In genomic region chr2:73827660-73828388, GRCh38 we compare ENCODE assay signal across 8 cellular contexts. TPM values are rescaled to one million over a fixed set of nuclear protein-coding genes. Genes with fewer than 3 reads are reported as not detected.
DNase-seq lines count a peak whose midpoint lies in the region; ATAC-seq and TF ChIP-seq lines count a peak whose summit lies in the region.
"Had no signal": no experiment of that assay in that cellular context is flagged by ENCODE, and none has a peak within 500 bp of the region (broad histone marks: within the 10 kb centered on the region; RNA-seq: fewer than 3 reads in every experiment).

No MANE protein-coding gene starts in this region.

- H2AFZ ChIP-seq in GM23248 (peak overlapping the region; percentile 86), hepatocyte (peak overlapping the region; percentile 54)

- H3K27me3 ChIP-seq in GM23248 (replicated peaks; ENCODE audit: insufficient read depth) (no peaks in the 10 kb centered on the region), RWPE2 (ENCODE audit: insufficient read depth, poor library complexity, severe bottlenecking) (no peaks in the 10 kb centered on the region), hepatocyte (no peaks in the 10 kb centered on the region), mesendoderm (ENCODE audit: insufficient read depth, low read length, poor library complexity) (no peaks in the 10 kb centered on the region)

- no peak overlapping the region for H3K18ac ChIP-seq in mesendoderm (ENCODE audit: low read length)

- peak overlapping the region; percentile 96 for H3K4me3 Mint-ChIP-seq in stimulated activated effector memory CD8-positive, alpha-beta T cell treated with anti-CD3 and anti-CD28 coated beads, Interleukin-12 subunit alpha, Interleukin-12 subunit beta, amount 100 ng/mL, for 72 hours

- DNase-seq in GM23248 (no peak), RWPE2 (ENCODE audit: low spot score) (no peak), hepatocyte (ENCODE audit: low spot score) (no peak), amniotic stem cell (lab: John Stamatoyannopoulos, UW) (no peak), mesendoderm (no peak), EL (no peak)
- DNase-seq in stimulated activated effector memory CD8-positive, alpha-beta T cell treated with anti-CD3 and anti-CD28 coated beads, Interleukin-12 subunit alpha, Interleukin-12 subunit beta, amount 100 ng/mL, for 72 hours (ENCODE audit: low spot score in 2 of 2): no peak

- peaks cover 32% of the 10 kb centered on the region for H3K4me1 ChIP-seq in GM23248 (ENCODE audit: insufficient read depth)
- peaks cover 28% of the 10 kb centered on the region for H3K4me1 ChIP-seq in RWPE2 (ENCODE audit: insufficient read depth, poor library complexity, severe bottlenecking)
- H3K4me1 ChIP-seq in hepatocyte (ENCODE audit: insufficient read depth): peaks cover 6% of the 10 kb centered on the region
- no peaks in the 10 kb centered on the region for H3K4me1 ChIP-seq in mesendoderm (ENCODE audit: control insufficient read depth, low read depth, low read length)

- H3K27ac ChIP-seq in GM23248 (no peak overlapping the region), RWPE2 (ENCODE audit: poor library complexity, severe bottlenecking) (peak overlapping the region; percentile 93), hepatocyte (no peak overlapping the region), mesendoderm (ENCODE audit: low read depth, low read length) (no peak overlapping the region)

- no peak overlapping the region for H4K8ac ChIP-seq in mesendoderm (ENCODE audit: low read depth, low read length)

- H3K9me2 ChIP-seq in GM23248 (ENCODE audit: insufficient read depth) (no peaks in the 10 kb centered on the region), hepatocyte (replicated peaks; ENCODE audit: insufficient read depth) (no peaks in the 10 kb centered on the region)

- H3K79me2 ChIP-seq in GM23248 (ENCODE audit: insufficient read depth): no peaks in the 10 kb centered on the region
- peaks cover 36% of the 10 kb centered on the region for H3K79me2 ChIP-seq in hepatocyte
- peaks cover 14% of the 10 kb centered on the region for H3K79me2 ChIP-seq in mesendoderm (ENCODE audit: control insufficient read depth, insufficient read depth, low read length)

- no peak overlapping the region for H2BK15ac ChIP-seq in mesendoderm (replicated peaks; ENCODE audit: low read depth)

- H3K4me2 ChIP-seq in GM23248 (ENCODE audit: unreplicated experiment) (peak overlapping the region; percentile 74), hepatocyte (peak overlapping the region; percentile 61), mesendoderm (ENCODE audit: low read length) (no peak overlapping the region)

- no peak overlapping the region for H3K23ac ChIP-seq in mesendoderm (ENCODE audit: low read length)

- peak overlapping the region; percentile 71 for H3K27ac Mint-ChIP-seq in stimulated activated effector memory CD8-positive, alpha-beta T cell treated with anti-CD3 and anti-CD28 coated beads, Interleukin-12 subunit alpha, Interleukin-12 subunit beta, amount 100 ng/mL, for 72 hours

- H3K9me3 Mint-ChIP-seq in stimulated activated effector memory CD8-positive, alpha-beta T cell treated with anti-CD3 and anti-CD28 coated beads, Interleukin-12 subunit alpha, Interleukin-12 subunit beta, amount 100 ng/mL, for 72 hours: no peaks in the 10 kb centered on the region

- no peak overlapping the region for H2BK5ac ChIP-seq in mesendoderm (ENCODE audit: low read length)

- no peak for ATAC-seq in RWPE2 (ENCODE audit: low read depth)
- ATAC-seq in stimulated activated effector memory CD8-positive, alpha-beta T cell treated with anti-CD3 and anti-CD28 coated beads, Interleukin-12 subunit alpha, Interleukin-12 subunit beta, amount 100 ng/mL, for 72 hours: no peak

- no peak overlapping the region for H4K5ac ChIP-seq in mesendoderm (ENCODE audit: low read length)

- H3K36me3 ChIP-seq in GM23248 (ENCODE audit: low read depth) (no peaks in the 10 kb centered on the region), RWPE2 (ENCODE audit: low read depth) (peaks cover 17% of the 10 kb centered on the region), hepatocyte (replicated peaks; ENCODE audit: insufficient read depth, low read depth) (no peaks in the 10 kb centered on the region), mesendoderm (ENCODE audit: control insufficient read depth, insufficient read depth, low read length) (no peaks in the 10 kb centered on the region)

- in situ Hi-C loops in GM23248 (cut with MboI): no loop called here

- no peak overlapping the region for H2BK120ac ChIP-seq in mesendoderm (ENCODE audit: low read depth, low read length)

- H3K9me3 ChIP-seq in GM23248 (ENCODE audit: low read depth) (no peaks in the 10 kb centered on the region), RWPE2 (ENCODE audit: severe bottlenecking) (no peaks in the 10 kb centered on the region), hepatocyte (ENCODE audit: low read depth) (no peaks in the 10 kb centered on the region)

- H3K79me1 ChIP-seq in mesendoderm (ENCODE audit: low read length): peaks cover 7% of the 10 kb centered on the region

- H2AK5ac ChIP-seq in mesendoderm (ENCODE audit: low read length): no peak overlapping the region

- no peak overlapping the region for H3K56ac ChIP-seq in mesendoderm (ENCODE audit: low read length)

- no peak overlapping the region for H3K4ac ChIP-seq in mesendoderm (ENCODE audit: low read depth, low read length)

- 63 to 70% methylated on average over 9 of the region's 9 CpGs for WGBS in GM23248 (ENCODE audit: low coverage in 1 of 2, low lambda C conversion rate in 2 of 2, missing lambda C conversion rate in 2 of 2), 2 experiments
- 89% methylated on average over 9 of the region's 9 CpGs for WGBS in hepatocyte (ENCODE audit: low lambda C conversion rate, missing lambda C conversion rate)
- WGBS in mesendoderm (ENCODE audit: extremely low coverage, insufficient coverage, low lambda C conversion rate): no CpG with 5 or more reads among the region's 9 CpGs

- peaks cover 65% of the 10 kb centered on the region for H3K4me1 Mint-ChIP-seq in stimulated activated effector memory CD8-positive, alpha-beta T cell treated with anti-CD3 and anti-CD28 coated beads, Interleukin-12 subunit alpha, Interleukin-12 subunit beta, amount 100 ng/mL, for 72 hours

- TF ChIP-seq CTCF in RWPE2 (IDR thresholded peaks at IDR 0.05; ENCODE audit: poor library complexity, severe bottlenecking): no peak
- no peak for TF ChIP-seq CTCF in hepatocyte (IDR thresholded peaks at IDR 0.05; ENCODE audit: poor library complexity)

- peaks cover 24% of the 10 kb centered on the region for H3K36me3 Mint-ChIP-seq in stimulated activated effector memory CD8-positive, alpha-beta T cell treated with anti-CD3 and anti-CD28 coated beads, Interleukin-12 subunit alpha, Interleukin-12 subunit beta, amount 100 ng/mL, for 72 hours

- H4K20me1 ChIP-seq in GM23248 (ENCODE audit: insufficient read depth) (no peaks in the 10 kb centered on the region), hepatocyte (ENCODE audit: insufficient read depth, poor library complexity, severe bottlenecking) (no peaks in the 10 kb centered on the region)

- peaks cover 37% of the 10 kb centered on the region for H3F3A ChIP-seq in GM23248 (ENCODE audit: insufficient read depth)

- H3K9ac ChIP-seq in GM23248: peak overlapping the region; percentile 76; the same call in 1 of the 2 replicates
- H3K9ac ChIP-seq in mesendoderm (ENCODE audit: low read length): no peak overlapping the region

- H3K4me3 ChIP-seq in GM23248: peak overlapping the region; percentile 73
- no peak overlapping the region for H3K4me3 ChIP-seq in RWPE2 (ENCODE audit: severe bottlenecking)
- no peak overlapping the region for H3K4me3 ChIP-seq in hepatocyte
- H3K4me3 ChIP-seq in mesendoderm (ENCODE audit: low read length): no peak overlapping the region

RNA-seq across cellular contexts. Expression of gene STAMBP, which starts 0.9 kb away (rescaled TPM):
- 16.8 and 24.4 TPM in 2 replicates for total RNA-seq in GM23248 (2014; rRNA removed; shearing (Covaris generic))
- polyA plus RNA-seq in GM23248 (2016; fragmentation: Nextera tagmentation; extraction: Ambion mirVana) (35.9 and 36.0 TPM in 2 replicates), hepatocyte (40.0 and 43.0 TPM in 2 replicates)
- total RNA-seq in hepatocyte: 34.3 and 55.2 TPM in 2 replicates
- polyA plus RNA-seq in mesendoderm (2013, experiment 1 of 2): 60.1 TPM
- polyA plus RNA-seq in mesendoderm (2013, experiment 2 of 2): 62.7 TPM

RNA-seq across cellular contexts. Expression of gene C2orf78, which starts 43.8 kb away (rescaled TPM):
- not detected in 2 replicates for total RNA-seq in GM23248 (2014; rRNA removed; shearing (Covaris generic))
- polyA plus RNA-seq in GM23248 (2016; fragmentation: Nextera tagmentation; extraction: Ambion mirVana) (not detected in 2 replicates), hepatocyte (not detected in 2 replicates)
- total RNA-seq in hepatocyte: not detected in 2 replicates
- 0.18 TPM for polyA plus RNA-seq in mesendoderm (2013, experiment 1 of 2)
- 0.11 TPM for polyA plus RNA-seq in mesendoderm (2013, experiment 2 of 2)
- total RNA-seq: omental fat pad had no signal

RNA-seq across cellular contexts. Expression of gene DUSP11, which starts 47.9 kb away (rescaled TPM):
- 37.3 and 58.3 TPM in 2 replicates for total RNA-seq in GM23248 (2014; rRNA removed; shearing (Covaris generic))
- 56.0 and 60.2 TPM in 2 replicates for polyA plus RNA-seq in GM23248 (2016; fragmentation: Nextera tagmentation; extraction: Ambion mirVana)
- total RNA-seq in hepatocyte: 32.9 and 37.2 TPM in 2 replicates
- polyA plus RNA-seq in hepatocyte: 30.8 and 38.2 TPM in 2 replicates
- 29.4 TPM for polyA plus RNA-seq in mesendoderm (2013, experiment 1 of 2)
- polyA plus RNA-seq in mesendoderm (2013, experiment 2 of 2): 33.2 TPM
